ENCODE assay signal across 23 cellular contexts in genomic region chr10:114573330-114574045, GRCh38.
"Had no signal": no experiment of that assay in that cellular context is flagged by ENCODE, and none has a peak within 500 bp of the region (broad histone marks: within the 10 kb centered on the region; RNA-seq: fewer than 3 reads in every experiment).

No MANE protein-coding gene starts in this region.

- H3K9me3 ChIP-seq: lower lobe of right lung, mucosa of descending colon, tibial artery had no signal

- H3K27me3 ChIP-seq: tibial artery had no signal

- ATAC-seq: activated CD4-positive, alpha-beta T cell treated with anti-CD3 and anti-CD28 coated beads for 36 hours; activated T-cell treated with anti-CD3 and anti-CD28 coated beads, Interleukin-2, amount 50 U/mL, for 4 hours; mucosa of descending colon; stimulated activated naive CD8-positive, alpha-beta T cell treated with anti-CD3 and anti-CD28 coated beads, Interleukin-15, Interleukin-2, amounts not matched to agents 100 U/mL and 50 U/mL, for 24 hours; T-helper 17 cell had no signal

- H3K27ac ChIP-seq: epithelial cell of prostate, lower lobe of right lung, tibial artery had no signal

- H3K4me3 ChIP-seq: lower lobe of right lung, mucosa of descending colon, tibial artery had no signal

- DNase-seq: activated B cell treated with CpG ODN at 0.5 μM for 24 hours; activated CD4-positive, alpha-beta T cell treated with anti-CD3 and anti-CD28 coated beads for 36 hours; activated CD4-positive, alpha-beta T cell treated with anti-CD3 and anti-CD28 coated beads, Interleukin-2, amount 50 U/mL, for 48 hours; activated CD8-positive, alpha-beta memory T cell treated with anti-CD3 and anti-CD28 coated beads, Interleukin-2, amount 50 U/mL, for 48 hours; activated naive CD4-positive, alpha-beta T cell; activated T-cell treated with anti-CD3 and anti-CD28 coated beads, Interleukin-2, amount 50 U/mL, for 4 hours; cerebellar nuclear complex; cortex of kidney; endodermal cell; foreskin fibroblast; hippocampal formation; kidney glomerular epithelial cell; lower lobe of right lung; mesendoderm; mucosa of descending colon; occipital lobe; retina; stimulated activated CD4-positive, alpha-beta T cell treated with anti-CD3 and anti-CD28 coated beads, Interleukin-4, amount 100 ng/mL, for 24 hours; stimulated activated naive CD8-positive, alpha-beta T cell treated with anti-CD3 and anti-CD28 coated beads, Interleukin-15, Interleukin-2, amounts not matched to agents 100 U/mL and 50 U/mL, for 24 hours; substantia nigra; T-helper 17 cell; tibial artery had no signal

- H3K36me3 ChIP-seq: lower lobe of right lung, tibial artery had no signal
